Comparison of ENCODE assay signal across 8 cellular contexts in the genomic region with DNA sequence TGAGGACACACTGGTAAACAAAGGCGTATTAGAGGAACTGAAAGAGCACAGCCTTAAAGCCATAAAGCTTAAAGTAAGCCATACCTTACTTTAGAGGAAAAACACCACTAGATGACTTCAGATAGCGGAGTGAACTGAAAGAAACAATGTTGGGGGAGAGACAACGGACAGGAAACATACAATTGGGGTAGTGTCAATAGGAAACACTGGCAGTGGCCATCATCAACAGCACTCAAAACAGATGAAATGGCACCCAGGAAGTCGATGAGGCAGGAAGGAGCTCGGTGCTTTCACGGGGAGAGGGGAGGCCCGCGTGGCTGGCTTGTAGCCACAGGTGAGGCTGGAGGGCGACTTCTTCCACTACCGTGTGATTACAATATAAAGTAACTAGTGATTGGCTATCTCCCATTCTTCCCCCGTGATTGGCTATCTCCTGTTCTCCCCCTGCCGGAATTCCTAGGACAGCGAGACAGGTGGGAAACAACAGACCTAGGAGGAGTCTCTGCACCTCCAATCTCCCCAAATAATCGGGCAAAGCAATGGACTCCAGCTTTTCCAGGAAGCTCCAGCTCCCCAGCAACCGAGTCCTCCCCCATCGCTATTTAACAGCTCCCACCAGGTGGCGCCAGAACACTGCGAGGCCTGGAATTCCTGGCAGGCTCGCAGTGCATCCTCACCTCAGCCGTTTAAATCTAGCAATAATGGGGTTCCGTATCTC. TPM values are rescaled to one million over a fixed set of nuclear protein-coding genes. Genes with fewer than 3 reads are reported as not detected.
DNase-seq lines count a peak whose midpoint lies in the region; ATAC-seq and TF ChIP-seq lines count a peak whose summit lies in the region.

No MANE protein-coding gene starts in this region.

- peak; percentile 93 for TF ChIP-seq CTCF in CD14-positive monocyte (IDR thresholded peaks at IDR 0.05)
- TF ChIP-seq CTCF in epithelial cell of esophagus (IDR thresholded peaks at IDR 0.05; ENCODE audit: insufficient read depth, low read depth, low read length, missing control alignments): peak; percentile 95

- intact Hi-C loops in CD14-positive monocyte (cut with micrococcal nuclease): loop anchor here (5.0 to 10.0 kb wide), 4 partner anchors 59 to 211 kb away; no protein-coding TSS in a partner anchor

- H3K27ac Mint-ChIP-seq in CD14-positive monocyte: peak overlapping the region; percentile 76 to 98 (median 94)

- no peaks in the 10 kb centered on the region for H3K36me3 Mint-ChIP-seq in CD14-positive monocyte

- DNase-seq in CD14-positive monocyte (ENCODE audit: low spot score) (peak; percentile 77), NOMO-1 (lab: John Stamatoyannopoulos, UW; ENCODE audit: unreplicated experiment in 2 of 2) (peak; percentile 38 to 43), epithelial cell of esophagus (ENCODE audit: low read depth) (peak; percentile 81), mucosa of gallbladder (ENCODE audit: low spot score) (peak; percentile 76)
- DNase-seq in activated CD8-positive, alpha-beta memory T cell treated with anti-CD3 and anti-CD28 coated beads, Interleukin-2, amount 50 U/mL, for 1 hour (ENCODE audit: extremely low read depth): peak; percentile 12
- DNase-seq in stimulated activated CD8-positive, alpha-beta memory T cell treated with anti-CD3 and anti-CD28 coated beads, Interleukin-7, amount 100 ng/mL, for 1 hour (ENCODE audit: low read depth in 2 of 2): peak; percentile 13 to 38

- peaks cover 0 to 3% (median 0%) of the 10 kb centered on the region in 7 donors for H3K9me3 Mint-ChIP-seq in CD14-positive monocyte

- H3K4me3 Mint-ChIP-seq in CD14-positive monocyte: peak overlapping the region; percentile 82 to 90

- peaks cover 31% of the 10 kb centered on the region for H3K4me1 Mint-ChIP-seq in CD14-positive monocyte

- H3K4me3 ChIP-seq in epithelial cell of esophagus (ENCODE audit: low read length): peak overlapping the region; percentile 39

- H3K27me3 Mint-ChIP-seq in CD14-positive monocyte (ENCODE audit: low read depth in 3 of 3): peaks cover 0 to 1% (median 0%) of the 10 kb centered on the region in 3 donors

- peak; percentile 74 for ATAC-seq in GM19397 (IDR thresholded peaks at IDR 0.05; ENCODE audit: unreplicated experiment)
- ATAC-seq in HG03571 (IDR thresholded peaks at IDR 0.05; ENCODE audit: unreplicated experiment): peak; percentile 80

RNA-seq across cellular contexts. Expression of gene TAS2R38, which starts 2.4 kb away (rescaled TPM):
- polyA plus RNA-seq in CD14-positive monocyte: not detected
- not detected for total RNA-seq in mucosa of gallbladder

RNA-seq across cellular contexts. Expression of gene MGAM, which starts 19.7 kb away (rescaled TPM):
- polyA plus RNA-seq in CD14-positive monocyte: 1 to 10 TPM; 1.2 to 1.3 TPM
- total RNA-seq in mucosa of gallbladder: 0.78 TPM

RNA-seq across cellular contexts. Expression of gene CLEC5A, which starts 29.2 kb away (rescaled TPM):
- 10 to 100 TPM in 1 of 2 donors, 1 to 10 TPM in 1; 10.0 to 15.2 TPM for polyA plus RNA-seq in CD14-positive monocyte
- 11.6 TPM for total RNA-seq in mucosa of gallbladder

RNA-seq across cellular contexts. Expression of gene OR9A4, which starts 59.8 kb away (rescaled TPM):
- polyA plus RNA-seq in CD14-positive monocyte: under 1 TPM in 1 of 2 donors, not detected in 1; 0.28 TPM
- total RNA-seq in mucosa of gallbladder: not detected

Comparison
In these comparisons a context has a peak if more than half of its experiments do, and no peak if none do; other contexts are left out.
1. Peak in every context shown above with its lines: DNase-seq, ATAC-seq and H3K4me3 ChIP-seq.
2. DNase-seq: peak in every context shown above with its lines; median percentile 81 in epithelial cell of esophagus; 77 in CD14-positive monocyte; 76 in mucosa of gallbladder; 40 in NOMO-1; 26 in stimulated activated CD8-positive, alpha-beta memory T cell treated with anti-CD3 and anti-CD28 coated beads, Interleukin-7, amount 100 ng/mL, for 1 hour; 12 in activated CD8-positive, alpha-beta memory T cell treated with anti-CD3 and anti-CD28 coated beads, Interleukin-2, amount 50 U/mL, for 1 hour.